ENCODE assay signal across 9 cellular contexts in the genomic region with DNA sequence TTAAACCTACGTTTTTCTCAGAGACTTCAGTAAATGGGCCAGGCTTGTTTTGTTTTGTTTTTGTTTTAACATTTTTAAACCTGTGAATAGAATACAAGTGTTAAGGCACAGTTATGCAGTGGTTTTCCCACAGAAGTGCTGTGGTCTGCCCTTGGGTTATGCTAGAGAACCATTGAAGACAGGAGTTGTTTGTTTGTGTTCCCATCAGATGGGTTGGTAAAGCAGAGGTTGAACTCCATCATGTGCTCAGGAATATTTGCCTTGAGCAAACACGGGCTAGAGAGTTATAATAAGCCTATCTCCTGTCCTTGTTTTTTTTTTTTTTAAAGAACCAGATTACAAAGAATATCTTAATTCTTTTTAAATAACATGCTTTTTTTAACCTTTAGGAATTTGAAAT. TPM values are rescaled to one million over a fixed set of nuclear protein-coding genes. Genes with fewer than 3 reads are reported as not detected.
DNase-seq lines count a peak whose midpoint lies in the region; ATAC-seq and TF ChIP-seq lines count a peak whose summit lies in the region.
"Had no signal": no experiment of that assay in that cellular context is flagged by ENCODE, and none has a peak within 500 bp of the region (broad histone marks: within the 10 kb centered on the region; RNA-seq: fewer than 3 reads in every experiment).

No MANE protein-coding gene starts in this region.

- H3K36me3 Mint-ChIP-seq in CD8-positive, alpha-beta T cell, result no peaks in the 10 kb centered on the region
- H3K36me3 Mint-ChIP-seq in chondrocyte (ENCODE audit: low read depth), result peaks cover 14% of the 10 kb centered on the region
- H3K36me3 Mint-ChIP-seq in nephron (ENCODE audit: low read depth), result peaks cover 52% of the 10 kb centered on the region

- H3K27me3 ChIP-seq in CD8-positive, alpha-beta T cell (ENCODE audit: insufficient read depth, low read length), result no peaks in the 10 kb centered on the region

- intact Hi-C loops in CD8-positive, alpha-beta T cell (cut with DNase I, micrococcal nuclease), result no loop called here
- intact Hi-C loops in head of caudate nucleus (cut with DNase I), result no loop called here

- CTCF ChIA-PET in CD8-positive, alpha-beta T cell (lab: Charles Lee), result no interaction called here

- peaks cover 23% of the 10 kb centered on the region for H3K4me1 ChIP-seq in CD8-positive, alpha-beta T cell (ENCODE audit: insufficient read depth, low read length)

- H3K9me3 Mint-ChIP-seq in CD8-positive, alpha-beta T cell, result no peaks in the 10 kb centered on the region
- H3K9me3 Mint-ChIP-seq in chondrocyte (ENCODE audit: low read depth) (no peaks in the 10 kb centered on the region), nephron (no peaks in the 10 kb centered on the region)

- H3K9me3 ChIP-seq in CD8-positive, alpha-beta T cell (ENCODE audit: low read length), result no peaks in the 10 kb centered on the region

- no peak for TF ChIP-seq CTCF in CD8-positive, alpha-beta T cell (IDR thresholded peaks at IDR 0.05)
- TF ChIP-seq CTCF in chondrocyte (IDR thresholded peaks at IDR 0.05) (no peak), nephron (IDR thresholded peaks at IDR 0.05; ENCODE audit: unreplicated experiment in 3 of 3) (no peak)

- peak overlapping the region; percentile 35 for H3K4me3 Mint-ChIP-seq in CD8-positive, alpha-beta T cell
- H3K4me3 Mint-ChIP-seq in chondrocyte (ENCODE audit: unreplicated experiment) (no peak overlapping the region), nephron (no peak overlapping the region)

- peaks cover 28% of the 10 kb centered on the region for H3K4me1 Mint-ChIP-seq in CD8-positive, alpha-beta T cell (ENCODE audit: low read depth)
- H3K4me1 Mint-ChIP-seq in chondrocyte (ENCODE audit: low read depth), result peaks cover 50% of the 10 kb centered on the region
- peaks cover 41% of the 10 kb centered on the region for H3K4me1 Mint-ChIP-seq in nephron

- no peaks in the 10 kb centered on the region for H3K27me3 Mint-ChIP-seq in CD8-positive, alpha-beta T cell (ENCODE audit: low read depth)
- H3K27me3 Mint-ChIP-seq in chondrocyte (ENCODE audit: low read depth) (no peaks in the 10 kb centered on the region), nephron (ENCODE audit: low read depth) (no peaks in the 10 kb centered on the region)

- no peak overlapping the region for H3K4me3 ChIP-seq in CD8-positive, alpha-beta T cell (ENCODE audit: low read depth, low read length)

- no peak for DNase-seq in CD8-positive, alpha-beta T cell
- DNase-seq in M059J (ENCODE audit: low read depth) (peak; percentile 85), chondrocyte (ENCODE audit: low spot score) (no peak), G401 (ENCODE audit: low spot score) (no peak), head of caudate nucleus (no peak)
- DNase-seq: cortex of kidney had no signal

- in situ Hi-C loops in G401 (cut with HindIII; ENCODE audit: low sequenced_read_pairs), result no loop called here

- POLR2A ChIA-PET in CD8-positive, alpha-beta T cell (lab: Charles Lee), result no interaction called here

- no peak for ATAC-seq in CD8-positive, alpha-beta T cell
- no peak for ATAC-seq in HG03342 (IDR thresholded peaks at IDR 0.05; ENCODE audit: unreplicated experiment)
- no peak for ATAC-seq in HG03139 (IDR thresholded peaks at IDR 0.05; ENCODE audit: unreplicated experiment)

- H3K27ac Mint-ChIP-seq in CD8-positive, alpha-beta T cell, result peak overlapping the region; percentile 72
- H3K27ac Mint-ChIP-seq in chondrocyte (ENCODE audit: unreplicated experiment) (peak overlapping the region; percentile 84), nephron (peak overlapping the region; percentile 51 to 79 (median 63))

- H3K27ac ChIP-seq in CD8-positive, alpha-beta T cell (ENCODE audit: low read depth, low read length), result no peak overlapping the region

- no peaks in the 10 kb centered on the region for H3K36me3 ChIP-seq in CD8-positive, alpha-beta T cell (ENCODE audit: insufficient read depth, low read length)

RNA-seq across cellular contexts. Expression of a gene that starts 28.5 kb away (rescaled TPM):
- total RNA-seq in CD8-positive, alpha-beta T cell, result under 1 TPM; 0.17 to 0.46 TPM
- 192 and 286 TPM in 2 replicates for total RNA-seq in M059J (2014; rRNA removed; shearing (Covaris generic))
- total RNA-seq in chondrocyte, result 67.1 to 75.4 TPM (median 75.2 TPM) in 3 replicates
- total RNA-seq in G401 (2014; rRNA removed; shearing (Covaris generic)), result 0.54 and 2.6 TPM in 2 replicates

Comparison
In these comparisons a context has a peak if more than half of its experiments do, and no peak if none do; other contexts are left out.
1. RNA of a gene that starts 28.5 kb away (total RNA-seq): 192 to 286 TPM in M059J and 67.1 to 75.4 TPM in chondrocyte; 0.54 to 2.6 TPM in G401 and 0.17 to 0.46 TPM in CD8-positive, alpha-beta T cell; every median in the first group is over 10 times any median in the second.
2. Peak in every context shown above with its lines, with median percentiles within 50 percentile points of each other: H3K27ac Mint-ChIP-seq.